8 cellular contexts compared by ENCODE assay signal in genomic region chr2:212548459-212548815, GRCh38. TPM values are rescaled to one million over a fixed set of nuclear protein-coding genes. Genes with fewer than 3 reads are reported as not detected.
A peak's percentile ranks its signal among the peaks of the same experiment; 100 is the strongest.
DNase-seq lines count a peak whose midpoint lies in the region; ATAC-seq, FAIRE-seq and TF ChIP-seq lines count a peak whose summit lies in the region.

No MANE protein-coding gene starts in this region.

- WGBS in neuronal stem cell (ENCODE audit: extremely low coverage in 2 of 2, insufficient read length in 2 of 2, insufficient replicate concordance in 1 of 2), 2 donors = no CpG with 5 or more reads among the region's 1 CpG

- no peak for TF ChIP-seq POLR2A in endothelial cell of umbilical vein (IDR thresholded peaks at IDR 0.05; ENCODE audit: low read depth, low read length)

- H2AK5ac ChIP-seq in neuronal stem cell (ENCODE audit: low read depth, low read length) = no peak overlapping the region

- no peak overlapping the region for H4K8ac ChIP-seq in neuronal stem cell (ENCODE audit: low read depth, low read length)

- FAIRE-seq in endothelial cell of umbilical vein (lab: Jason Lieb, UNC) = peak; percentile 66

- no peaks in the 10 kb centered on the region for H3K79me1 ChIP-seq in neuronal stem cell (ENCODE audit: low read depth, low read length)

- no peak overlapping the region for H2BK12ac ChIP-seq in neuronal stem cell (ENCODE audit: low read length)

- intact Hi-C loops in endothelial cell of umbilical vein (cut with micrococcal nuclease) = loop anchor here (1.0 to 5.0 kb wide), 5 partner anchors 300 to 1463 kb away; no protein-coding TSS in a partner anchor

- no peaks in the 10 kb centered on the region for H3K9me1 ChIP-seq in endothelial cell of umbilical vein (replicated peaks; ENCODE audit: control insufficient read depth, extremely low read depth, insufficient read depth, low read length)

- no peak overlapping the region for H3K4ac ChIP-seq in neuronal stem cell (ENCODE audit: low read length)

- H3K4me2 ChIP-seq in endothelial cell of umbilical vein (ENCODE audit: insufficient read depth, low read length) (no peak overlapping the region), neuronal stem cell (ENCODE audit: insufficient read depth, low read length, poor library complexity, severe bottlenecking) (no peak overlapping the region)

- H3K27me3 ChIP-seq in endothelial cell of umbilical vein (ENCODE audit: control insufficient read depth in 2 of 2, insufficient read depth in 2 of 2, low read length in 2 of 2) = no peaks in the 10 kb centered on the region
- H3K27me3 ChIP-seq in neuronal stem cell (ENCODE audit: control insufficient read depth in 3 of 3, insufficient read depth in 3 of 3, low read depth in 1 of 3, low read length in 3 of 3) = no peaks in the 10 kb centered on the region

- H3K79me2 ChIP-seq in endothelial cell of umbilical vein (ENCODE audit: control insufficient read depth, insufficient read depth, low read length) = no peaks in the 10 kb centered on the region

- ATAC-seq in GM21619 (IDR thresholded peaks at IDR 0.05; ENCODE audit: unreplicated experiment) = no peak
- no peak for ATAC-seq in GM19324 (IDR thresholded peaks at IDR 0.05; ENCODE audit: low FRiP score, unreplicated experiment)

- CTCF ChIA-PET in endothelial cell of umbilical vein (lab: Charles Lee) = interaction anchor here (0.7 to 3.0 kb wide), 16 partner anchors 10 to 1517 kb away, joined by 3 to 57 read pairs (median 5); partner anchors contain the start of gene ERBB4

- H2BK120ac ChIP-seq in neuronal stem cell (ENCODE audit: low read depth, low read length) = no peak overlapping the region

- no peak overlapping the region for H2BK15ac ChIP-seq in neuronal stem cell (ENCODE audit: low read length)

- H3K4me1 ChIP-seq in endothelial cell of umbilical vein (ENCODE audit: control insufficient read depth, extremely low read depth, insufficient read depth, low read length) = no peaks in the 10 kb centered on the region
- peaks cover 0 to 18% of the 10 kb centered on the region in 2 donors for H3K4me1 ChIP-seq in neuronal stem cell (ENCODE audit: control insufficient read depth in 2 of 2, insufficient read depth in 1 of 2, low read depth in 1 of 2, low read length in 2 of 2)

- H3K9me3 ChIP-seq in endothelial cell of umbilical vein (replicated peaks; ENCODE audit: control insufficient read depth, insufficient read depth, low read length) (no peaks in the 10 kb centered on the region), neuronal stem cell (replicated peaks in 1 of 2; ENCODE audit: control insufficient read depth in 2 of 2, insufficient read depth in 1 of 2, low read depth in 1 of 2, low read length in 2 of 2) (no peaks in the 10 kb centered on the region)

- H3K27ac ChIP-seq in endothelial cell of umbilical vein (ENCODE audit: insufficient read depth, low read depth, low read length) (no peak overlapping the region), neuronal stem cell (replicated peaks; ENCODE audit: low read length) (no peak overlapping the region)

- no peak overlapping the region for H3K18ac ChIP-seq in neuronal stem cell (ENCODE audit: low read length)

- H4K91ac ChIP-seq in neuronal stem cell (ENCODE audit: low read depth, low read length, poor library complexity) = no peak overlapping the region

- POLR2A ChIA-PET in endothelial cell of umbilical vein (lab: Charles Lee) = no interaction called here

- no peak overlapping the region for H2AFZ ChIP-seq in endothelial cell of umbilical vein (ENCODE audit: low read depth, low read length)
- H2AFZ ChIP-seq in neuronal stem cell (ENCODE audit: low read length) = peak overlapping the region; percentile 41

- peak; percentile 47 for DNase-seq in EL
- DNase-seq in NCI-H226 = peak; percentile 7
- peak; percentile 54 for DNase-seq in endothelial cell of umbilical vein (ENCODE audit: low read depth, low spot score)
- DNase-seq in neuronal stem cell (ENCODE audit: low spot score) = no peak
- DNase-seq in GF-D8 (lab: John Stamatoyannopoulos, UW) = no peak
- DNase-seq in mucosa of gallbladder (ENCODE audit: low spot score) = no peak

- H3K4me3 ChIP-seq in endothelial cell of umbilical vein (replicated peaks in 1 of 3; ENCODE audit: insufficient read depth in 1 of 3, low read depth in 1 of 3, low read length in 3 of 3) = no peak overlapping the region
- no peak overlapping the region for H3K4me3 ChIP-seq in neuronal stem cell (ENCODE audit: low read length in 2 of 2)

- H4K20me1 ChIP-seq in endothelial cell of umbilical vein (replicated peaks; ENCODE audit: control insufficient read depth, extremely low read depth, insufficient read depth, low read length) = no peaks in the 10 kb centered on the region

- TF ChIP-seq CTCF in endothelial cell of umbilical vein (IDR thresholded peaks at IDR 0.05; ENCODE audit: extremely low read depth in 1 of 2, insufficient read depth in 1 of 2, low read depth in 1 of 2, low read length in 2 of 2) = peak; percentile 12 to 13

- H3K14ac ChIP-seq in neuronal stem cell (ENCODE audit: low read length) = no peak overlapping the region

- H3K9ac ChIP-seq in endothelial cell of umbilical vein (replicated peaks; ENCODE audit: extremely low read depth, insufficient read depth, low read length) = no peak overlapping the region
- no peak overlapping the region for H3K9ac ChIP-seq in neuronal stem cell (ENCODE audit: low read depth, low read length, poor library complexity)

- H3K36me3 ChIP-seq in endothelial cell of umbilical vein (ENCODE audit: control insufficient read depth in 2 of 2, extremely low read depth in 1 of 2, insufficient read depth in 2 of 2, low read length in 2 of 2) (no peaks in the 10 kb centered on the region), neuronal stem cell (replicated peaks in 1 of 2; ENCODE audit: control insufficient read depth in 2 of 2, insufficient read depth in 2 of 2, low read length in 2 of 2) (no peaks in the 10 kb centered on the region)

- no peak overlapping the region for H3K23ac ChIP-seq in neuronal stem cell (ENCODE audit: low read depth, low read length, poor library complexity)

- dilution Hi-C loops in endothelial cell of umbilical vein (cut with MboI; ENCODE audit: extremely low pct_ligation_motif_present, low sequenced_read_pairs) = no loop called here

- H2BK5ac ChIP-seq in neuronal stem cell (ENCODE audit: low read length) = no peak overlapping the region

- BruUV-seq in endothelial cell of umbilical vein (replicated peaks; lab: Mats Ljungman, UMichigan) = no TSS peak

TF ChIP-seq in endothelial cell of umbilical vein, 7 proteins besides CTCF, POLR2A, EP300 and RAD21:
- no peak for TF ChIP-seq MYC (IDR thresholded peaks at IDR 0.05; ENCODE audit: low read depth, low read length)
- TF ChIP-seq GATA2 (IDR thresholded peaks at IDR 0.05; ENCODE audit: insufficient read depth, insufficient read length, low read depth, low read length) = no peak
TF ChIP-seq in endothelial cell of umbilical vein: peak in this region for 0.

RNA-seq across cellular contexts. Expression of gene ERBB4, which starts 9.8 kb away (rescaled TPM):
- 0.27 and 0.74 TPM in 2 replicates for total RNA-seq in endothelial cell of umbilical vein
- 0.01 and 0.03 TPM in 2 replicates for polyA plus RNA-seq in endothelial cell of umbilical vein
- under 0.01 and 0.07 TPM in 2 replicates for polyA plus RNA-seq in endothelial cell of umbilical vein (2011; cell fraction: cytosol; rRNA removed)
- 0.04 and 0.13 TPM in 2 replicates for polyA plus RNA-seq in endothelial cell of umbilical vein (2011; cell fraction: nucleus; rRNA removed)
- 0.03 and 0.08 TPM in 2 replicates for polyA plus RNA-seq in endothelial cell of umbilical vein (2012)
- 0.36 and 0.55 TPM in 2 replicates for polyA minus RNA-seq in endothelial cell of umbilical vein
- polyA minus RNA-seq in endothelial cell of umbilical vein (2011; cell fraction: cytosol; rRNA and poly(A)+ RNA removed) = 0.51 TPM
- polyA minus RNA-seq in endothelial cell of umbilical vein (2011; cell fraction: nucleus; rRNA and poly(A)+ RNA removed) = 0.24 and 0.58 TPM in 2 replicates
- 0.22 TPM for polyA plus RNA-seq in neuronal stem cell (2013, experiment 1 of 2)
- 0.28 TPM for polyA plus RNA-seq in neuronal stem cell (2013, experiment 2 of 2)
- 0.43 TPM for total RNA-seq in mucosa of gallbladder

Comparison
In these comparisons a context has a peak if more than half of its experiments do, and no peak if none do; other contexts are left out.
1. DNase-seq: peak in EL (single experiment), NCI-H226 (single experiment) and endothelial cell of umbilical vein (single experiment); none in neuronal stem cell (single experiment), GF-D8 (single experiment) and mucosa of gallbladder (single experiment).